Comparison of ENCODE assay signal across 28 cellular contexts in the genomic region with DNA sequence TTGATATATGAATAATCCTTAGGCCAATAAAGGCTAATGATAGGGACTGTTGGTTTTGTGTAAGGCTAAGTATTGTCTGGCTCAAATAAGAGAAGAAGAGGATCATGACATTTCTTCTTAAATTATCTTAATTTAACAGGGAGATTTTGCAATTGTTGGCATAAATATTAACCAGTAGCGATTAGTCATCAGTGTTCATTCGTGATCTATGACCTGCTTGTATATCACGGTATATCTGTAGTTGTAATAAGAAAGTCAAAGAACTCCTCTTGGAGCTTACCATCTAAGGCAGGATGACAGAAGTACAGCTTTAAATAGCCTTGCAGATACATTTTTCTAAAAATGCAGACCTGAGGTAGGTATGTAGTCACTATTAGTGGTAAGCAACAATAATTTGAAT.
DNase-seq lines count a peak whose midpoint lies in the region; ATAC-seq, FAIRE-seq and TF ChIP-seq lines count a peak whose summit lies in the region.
"Had no signal": no experiment of that assay in that cellular context is flagged by ENCODE, and none has a peak within 500 bp of the region (broad histone marks: within the 10 kb centered on the region; RNA-seq: fewer than 3 reads in every experiment).

No MANE protein-coding gene starts in this region.

- H3K27me3 ChIP-seq in stomach: no peaks in the 10 kb centered on the region
- H3K27me3 ChIP-seq: foreskin keratinocyte, heart right ventricle, neural progenitor cell had no signal

- H3K27ac ChIP-seq in stomach: no peak overlapping the region
- H3K27ac ChIP-seq: foreskin keratinocyte, heart right ventricle, neural progenitor cell, WERI-Rb-1 had no signal

- no peak for TF ChIP-seq EP300 in stomach (IDR thresholded peaks at IDR 0.05)

- CTCF ChIA-PET in Calu3 (lab: Charles Lee): interaction anchor here (0.7 to 1.1 kb wide), 3 partner anchors 16 to 77 kb away, joined by 3 to 4 read pairs (median 3); no protein-coding TSS in a partner anchor

- intact Hi-C loops in Calu3 (cut with micrococcal nuclease; ENCODE audit: unreplicated experiment): loop anchor here (2.0 kb wide), 1 partner anchor 14 kb away; no protein-coding TSS in a partner anchor
- intact Hi-C loops in stomach (cut with DNase I; ENCODE audit: low total_unique reads): no loop called here

- H3K4me3 ChIP-seq in fibroblast of pulmonary artery (replicated peaks; ENCODE audit: low read depth, low read length): no peak overlapping the region
- H3K4me3 ChIP-seq in stomach: no peak overlapping the region
- H3K4me3 ChIP-seq: GM23338, heart right ventricle, neural progenitor cell had no signal

- FAIRE-seq in RCC 7860 (lab: Jason Lieb, UNC): peak; percentile 96
- FAIRE-seq: colon, endothelial cell of umbilical vein, urothelium cell line had no signal

- TF ChIP-seq POLR2A in stomach (IDR thresholded peaks at IDR 0.05): no peak

- WGBS in stomach, 5 donors: 57 to 73% (median 63%) methylated on average over 3 of the region's 3 CpGs

- ATAC-seq in GM21381 (IDR thresholded peaks at IDR 0.05; ENCODE audit: unreplicated experiment): no peak
- ATAC-seq: activated naive CD4-positive, alpha-beta T cell treated with anti-CD3 and anti-CD28 coated beads, Interleukin-2, amount 50 U/mL, for 72 hours; activated T-helper 17 cell treated with anti-CD3 and anti-CD28 coated beads, Interleukin-2, amount 50 U/mL, for 72 hours; foreskin keratinocyte; GM23338 had no signal

- no peaks in the 10 kb centered on the region for H3K27me3 Mint-ChIP-seq in Calu3 (ENCODE audit: unreplicated experiment)
- no peaks in the 10 kb centered on the region for H3K27me3 Mint-ChIP-seq in nephron (ENCODE audit: low read depth)

- DNase-seq in Calu3 (no peak), RCC 7860 (ENCODE audit: low spot score) (peak; percentile 58), fibroblast of pulmonary artery (ENCODE audit: low read depth) (peak; percentile 43), stomach (no peak), NCI-H1417 (lab: John Stamatoyannopoulos, UW) (no peak)
- DNase-seq: activated CD4-positive, alpha-beta T cell treated with anti-CD3 and anti-CD28 coated beads for 48 hours; DMS53; heart right ventricle; left cardiac atrium; NCI-H1092; NCI-H1694 treated with DMSO at 0.1 percent for 48 hours; NCI-H2171; NCI-H82; right cardiac atrium; stimulated activated CD8-positive, alpha-beta memory T cell treated with anti-CD3 and anti-CD28 coated beads, Interleukin-4, amount 100 ng/mL, for 48 hours; WERI-Rb-1 had no signal

- BruUV-seq in Calu3 (replicated peaks; lab: Mats Ljungman, UMichigan): no TSS peak

- H3K9me3 Mint-ChIP-seq in Calu3 (ENCODE audit: low read depth, unreplicated experiment) (no peaks in the 10 kb centered on the region), nephron (no peaks in the 10 kb centered on the region)
- H3K9me3 Mint-ChIP-seq: activated naive CD4-positive, alpha-beta T cell treated with anti-CD3 and anti-CD28 coated beads, Interleukin-2, amount 50 U/mL, for 72 hours; activated T-helper 17 cell treated with anti-CD3 and anti-CD28 coated beads, Interleukin-2, amount 50 U/mL, for 72 hours; GM23338; memory B cell; neural progenitor cell; stimulated activated naive CD8-positive, alpha-beta T cell treated with anti-CD3 and anti-CD28 coated beads, Interleukin-15, Interleukin-2, amounts not matched to agents 100 ng/mL and 50 ng/mL, for 24 hours had no signal

- TF ChIP-seq CTCF in Calu3 (IDR thresholded peaks at IDR 0.05; ENCODE audit: unreplicated experiment): no peak
- no peak for TF ChIP-seq CTCF in fibroblast of pulmonary artery (IDR thresholded peaks at IDR 0.05; ENCODE audit: low read length, missing control alignments)
- no peak for TF ChIP-seq CTCF in nephron (IDR thresholded peaks at IDR 0.05; ENCODE audit: unreplicated experiment in 3 of 3)
- TF ChIP-seq CTCF in stomach (IDR thresholded peaks at IDR 0.05): no peak

- no peaks in the 10 kb centered on the region for H3K9me3 ChIP-seq in stomach
- H3K9me3 ChIP-seq: heart right ventricle had no signal

- H3K4me3 Mint-ChIP-seq in Calu3 (ENCODE audit: low read depth, unreplicated experiment): no peak overlapping the region
- no peak overlapping the region for H3K4me3 Mint-ChIP-seq in nephron
- H3K4me3 Mint-ChIP-seq: activated T-helper 17 cell treated with anti-CD3 and anti-CD28 coated beads, Interleukin-2, amount 50 U/mL, for 72 hours; GM23338; memory B cell; neural progenitor cell; stimulated activated naive CD8-positive, alpha-beta T cell treated with anti-CD3 and anti-CD28 coated beads, Interleukin-15, Interleukin-2, amounts not matched to agents 100 ng/mL and 50 ng/mL, for 24 hours had no signal

- H3K36me3 Mint-ChIP-seq in Calu3 (ENCODE audit: insufficient read depth, unreplicated experiment) (peaks cover 19% of the 10 kb centered on the region), nephron (ENCODE audit: low read depth) (peaks cover 4% of the 10 kb centered on the region)
- H3K36me3 Mint-ChIP-seq: activated naive CD4-positive, alpha-beta T cell treated with anti-CD3 and anti-CD28 coated beads, Interleukin-2, amount 50 U/mL, for 72 hours; memory B cell; neural progenitor cell had no signal

- H3K36me3 ChIP-seq in stomach: no peaks in the 10 kb centered on the region
- H3K36me3 ChIP-seq: heart right ventricle, neural progenitor cell, WERI-Rb-1 had no signal

- H3K27ac Mint-ChIP-seq in Calu3 (ENCODE audit: unreplicated experiment) (peak overlapping the region; percentile 65), nephron (peak overlapping the region; percentile 16 to 58 (median 37))
- H3K27ac Mint-ChIP-seq: activated naive CD4-positive, alpha-beta T cell treated with anti-CD3 and anti-CD28 coated beads, Interleukin-2, amount 50 U/mL, for 72 hours; activated T-helper 17 cell treated with anti-CD3 and anti-CD28 coated beads, Interleukin-2, amount 50 U/mL, for 72 hours; GM23338; memory B cell; neural progenitor cell; stimulated activated naive CD8-positive, alpha-beta T cell treated with anti-CD3 and anti-CD28 coated beads, Interleukin-15, Interleukin-2, amounts not matched to agents 100 ng/mL and 50 ng/mL, for 24 hours had no signal

- H3K4me1 ChIP-seq in stomach: peaks cover 0 to 5% (median 0%) of the 10 kb centered on the region in 4 donors
- H3K4me1 ChIP-seq: neural progenitor cell had no signal

- H3K4me1 Mint-ChIP-seq in Calu3 (ENCODE audit: low read depth, unreplicated experiment) (peaks cover 73% of the 10 kb centered on the region), nephron (peaks cover 46% of the 10 kb centered on the region)
- H3K4me1 Mint-ChIP-seq: activated T-helper 17 cell treated with anti-CD3 and anti-CD28 coated beads, Interleukin-2, amount 50 U/mL, for 72 hours; GM23338; memory B cell had no signal

Comparison
In these comparisons a context has a peak if more than half of its experiments do, and no peak if none do; other contexts are left out.
1. DNase-seq: peak in RCC 7860 (single experiment) and fibroblast of pulmonary artery (single experiment); none in Calu3 (single experiment), stomach (single experiment) and NCI-H1417 (0 of 3).